Comparison of ENCODE assay signal across 1 cellular context in genomic region chr5:33890633-33891032, GRCh38.
TF ChIP-seq lines count a peak whose summit lies in the region.

No MANE protein-coding gene starts in this region.

TF ChIP-seq in SK-N-SH, 30 proteins besides CTCF, POLR2A, EP300 and RAD21 (continued from another document):
- TF ChIP-seq GABPA (IDR thresholded peaks at IDR 0.05; ENCODE audit: low read depth) (no peak), TEAD4 (IDR thresholded peaks at IDR 0.05; ENCODE audit: borderline replicate concordance, insufficient read depth) (no peak), EZH2phosphoT487 (IDR thresholded peaks at IDR 0.05; ENCODE audit: borderline replicate concordance, low read depth) (no peak), TCF12 (IDR thresholded peaks at IDR 0.05) (no peak), FOXM1 (IDR thresholded peaks at IDR 0.05; ENCODE audit: low read depth) (no peak), RFX5 (IDR thresholded peaks at IDR 0.05; ENCODE audit: low read length) (no peak), GATA2 (CRISPR knock-in tag; IDR thresholded peaks at IDR 0.05) (no peak)
- TF ChIP-seq, protein P1, sequence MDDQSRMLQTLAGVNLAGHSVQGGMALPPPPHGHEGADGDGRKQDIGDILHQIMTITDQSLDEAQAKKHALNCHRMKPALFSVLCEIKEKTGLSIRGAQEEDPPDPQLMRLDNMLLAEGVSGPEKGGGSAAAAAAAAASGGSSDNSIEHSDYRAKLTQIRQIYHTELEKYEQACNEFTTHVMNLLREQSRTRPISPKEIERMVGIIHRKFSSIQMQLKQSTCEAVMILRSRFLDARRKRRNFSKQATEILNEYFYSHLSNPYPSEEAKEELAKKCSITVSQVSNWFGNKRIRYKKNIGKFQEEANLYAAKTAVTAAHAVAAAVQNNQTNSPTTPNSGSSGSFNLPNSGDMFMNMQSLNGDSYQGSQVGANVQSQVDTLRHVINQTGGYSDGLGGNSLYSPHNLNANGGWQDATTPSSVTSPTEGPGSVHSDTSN (IDR thresholded peaks at IDR 0.05): no peak
